8 cellular contexts compared by ENCODE assay signal in genomic region chr6:157831424-157832249, GRCh38. TPM values are rescaled to one million over a fixed set of nuclear protein-coding genes. Genes with fewer than 3 reads are reported as not detected.
DNase-seq lines count a peak whose midpoint lies in the region; ATAC-seq and TF ChIP-seq lines count a peak whose summit lies in the region.

No MANE protein-coding gene starts in this region.

- H3K27me3 ChIP-seq in ACC112 (ENCODE audit: insufficient read depth, low read length) (no peaks in the 10 kb centered on the region), H7 (ENCODE audit: control insufficient read depth, insufficient read depth, low read length) (no peaks in the 10 kb centered on the region), body of pancreas (no peaks in the 10 kb centered on the region)

- 62 to 82% methylated on average over 3 of the region's 3 CpGs for WGBS in body of pancreas, 2 donors

- H3K4me1 ChIP-seq in ACC112 (ENCODE audit: control insufficient read depth, insufficient read depth, low read length, unreplicated experiment), result peaks cover 28% of the 10 kb centered on the region
- peaks cover 17% of the 10 kb centered on the region for H3K4me1 ChIP-seq in body of pancreas

- H3K9me3 ChIP-seq in body of pancreas, result no peaks in the 10 kb centered on the region

- ATAC-seq in HG02981 (IDR thresholded peaks at IDR 0.05; ENCODE audit: unreplicated experiment) (no peak), body of pancreas (no peak)

- peaks cover 36% of the 10 kb centered on the region for H3K36me3 Mint-ChIP-seq in activated naive CD8-positive, alpha-beta T cell

- TF ChIP-seq POLR2A in body of pancreas (IDR thresholded peaks at IDR 0.05), result no peak

- H3K4me3 ChIP-seq in ACC112 (ENCODE audit: low read depth, low read length) (no peak overlapping the region), H7 (ENCODE audit: insufficient read depth, low read depth, low read length) (no peak overlapping the region), body of pancreas (no peak overlapping the region)

- no peak for TF ChIP-seq CTCF in body of pancreas (IDR thresholded peaks at IDR 0.05)

- H3K79me2 ChIP-seq in ACC112 (ENCODE audit: control insufficient read depth, insufficient read depth, low read length, unreplicated experiment), result peaks cover 84% of the 10 kb centered on the region

- H3K27ac ChIP-seq in ACC112 (ENCODE audit: low read depth, low read length) (peak overlapping the region; percentile 84), body of pancreas (no peak overlapping the region)

- peaks cover 72% of the 10 kb centered on the region for H3K4me1 Mint-ChIP-seq in activated naive CD8-positive, alpha-beta T cell (ENCODE audit: low read depth)

- H3K27ac Mint-ChIP-seq in activated naive CD8-positive, alpha-beta T cell, result peak overlapping the region; percentile 95

- H3K27me3 Mint-ChIP-seq in activated naive CD8-positive, alpha-beta T cell, result no peaks in the 10 kb centered on the region

- DNase-seq in H7 (peak; percentile 39), iPS-NIHi7 (ENCODE audit: extremely low spot score) (peak; percentile 63), body of pancreas (no peak)
- no peak for DNase-seq in stimulated activated CD4-positive, alpha-beta T cell treated with anti-CD3 and anti-CD28 coated beads, Interleukin-1b, Interleukin-23, amount 100 ng/mL, for 48 hours
- no peak for DNase-seq in effector CD8-positive, alpha-beta T cell (lab: John Stamatoyannopoulos, UW)

- H3K36me3 ChIP-seq in ACC112 (ENCODE audit: insufficient read depth, low read length), result peaks cover 22% of the 10 kb centered on the region; the same call in 1 of the 2 replicates
- H3K36me3 ChIP-seq in H7 (replicated peaks; ENCODE audit: control insufficient read depth, insufficient read depth, low read length), result no peaks in the 10 kb centered on the region
- H3K36me3 ChIP-seq in body of pancreas (replicated peaks in 1 of 2; ENCODE audit: insufficient read depth in 1 of 2, low read depth in 2 of 2), result no peaks in the 10 kb centered on the region

- no peak overlapping the region for H2AFZ ChIP-seq in ACC112 (ENCODE audit: low read length, unreplicated experiment)

- peaks cover 8% of the 10 kb centered on the region for H3K9me3 Mint-ChIP-seq in activated naive CD8-positive, alpha-beta T cell (ENCODE audit: low read depth)

- H3K4me3 Mint-ChIP-seq in activated naive CD8-positive, alpha-beta T cell, result peak overlapping the region; percentile 77

- intact Hi-C loops in body of pancreas (cut with DNase I), result no loop called here

RNA-seq across cellular contexts. Expression of gene SNX9, which starts 8.6 kb away (rescaled TPM):
- total RNA-seq in H7 (2014; rRNA removed; shearing (Covaris generic)), result 35.9 and 36.1 TPM in 2 replicates
- total RNA-seq in body of pancreas, result 10 to 100 TPM; 19.8 to 24.1 TPM

Comparison
In these comparisons a context has a peak if more than half of its experiments do, and no peak if none do; other contexts are left out.
1. DNase-seq: peak in H7 (single experiment) and iPS-NIHi7 (single experiment); none in body of pancreas (0 of 4), stimulated activated CD4-positive, alpha-beta T cell treated with anti-CD3 and anti-CD28 coated beads, Interleukin-1b, Interleukin-23, amount 100 ng/mL, for 48 hours (single experiment) and effector CD8-positive, alpha-beta T cell (single experiment).